In genomic region chr22:33372875-33373274, GRCh38 we compare ENCODE assay signal across 8 cellular contexts.
"Had no signal": no experiment of that assay in that cellular context is flagged by ENCODE, and none has a peak within 500 bp of the region (broad histone marks: within the 10 kb centered on the region; RNA-seq: fewer than 3 reads in every experiment).

No MANE protein-coding gene starts in this region.

- H3K27ac ChIP-seq: HL-60 had no signal

- H3K4me1 Mint-ChIP-seq: IgD-negative memory B cell had no signal

- H3K4me3 ChIP-seq: K562 had no signal

- H3K4me3 Mint-ChIP-seq: IgD-negative memory B cell had no signal

- H3K27ac Mint-ChIP-seq: IgD-negative memory B cell had no signal

- ATAC-seq: HepG2, K562 had no signal

- FAIRE-seq: HepG2, HTR-8/SVneo, K562 had no signal

- DNase-seq: IMR-90, KBM-7, KG1 had no signal
